Comparison of ENCODE assay signal across 8 cellular contexts in genomic region chr1:32242341-32242851, GRCh38.
DNase-seq lines count a peak whose midpoint lies in the region; ATAC-seq and FAIRE-seq lines count a peak whose summit lies in the region.
"Had no signal": no experiment of that assay in that cellular context is flagged by ENCODE, and none has a peak within 500 bp of the region (broad histone marks: within the 10 kb centered on the region; RNA-seq: fewer than 3 reads in every experiment).

No MANE protein-coding gene starts in this region.

- DNase-seq in GM19239 (ENCODE audit: insufficient read length, low spot score) (no peak), RKO (ENCODE audit: low spot score) (peak; percentile 61), foreskin melanocyte (peak; percentile 47), putamen (ENCODE audit: low spot score) (peak; percentile 70), NK-92 (lab: John Stamatoyannopoulos, UW; ENCODE audit: unreplicated experiment) (no peak), NCI-H774 (lab: John Stamatoyannopoulos, UW) (no peak)
- DNase-seq: activated CD4-positive, CD25-positive, alpha-beta regulatory T cell treated with anti-CD3 and anti-CD28 coated beads, Interleukin-2, amount 50 U/mL, for 72 hours had no signal

- peak; percentile 51 for FAIRE-seq in GM19239 (lab: Jason Lieb, UNC)

- ATAC-seq in HG03097 (IDR thresholded peaks at IDR 0.05; ENCODE audit: low FRiP score, unreplicated experiment), result no peak

Comparison
In these comparisons a context has a peak if more than half of its experiments do, and no peak if none do; other contexts are left out.
1. DNase-seq: peak in RKO (single experiment), foreskin melanocyte (single experiment) and putamen (single experiment); none in GM19239 (single experiment), NK-92 (single experiment) and NCI-H774 (single experiment).